20 cellular contexts compared by ENCODE assay signal in genomic region chr10:12644380-12645144, GRCh38.
DNase-seq lines count a peak whose midpoint lies in the region; ATAC-seq, FAIRE-seq and TF ChIP-seq lines count a peak whose summit lies in the region.
"Had no signal": no experiment of that assay in that cellular context is flagged by ENCODE, and none has a peak within 500 bp of the region (broad histone marks: within the 10 kb centered on the region; RNA-seq: fewer than 3 reads in every experiment).

No MANE protein-coding gene starts in this region.

- in situ Hi-C loops in ACHN (cut with HindIII; ENCODE audit: low pct_ligation_motif_present, low pct_unique_long_range_greater_than_20kb, low sequenced_read_pairs) (no loop called here), GM12878 (cut with MboI) (no loop called here)

- RAD21 ChIA-PET in GM12878 (lab: Charles Lee; ENCODE audit: unreplicated experiment) = interaction anchor here (1.0 to 1.4 kb wide), 4 partner anchors 13 to 449 kb away, joined by 3 read pairs; partner anchors contain the start of gene NUDT5

- no peaks in the 10 kb centered on the region for H4K20me1 ChIP-seq in GM12878 (ENCODE audit: control insufficient read depth, insufficient read depth)
- H4K20me1 ChIP-seq: BLaER1 had no signal

- H2AFZ ChIP-seq in GM12878 (ENCODE audit: control insufficient read depth, low read depth, low read length) = no peak overlapping the region

- no TSS peak for BruUV-seq in GM12878 (replicated peaks; lab: Mats Ljungman, UMichigan)

- TF ChIP-seq EP300 in GM12878 (IDR thresholded peaks at IDR 0.05; ENCODE audit: borderline replicate concordance in 1 of 2, control insufficient read depth in 1 of 2, low read depth in 2 of 2, low read length in 2 of 2) = no peak

- no peaks in the 10 kb centered on the region for H3K36me3 ChIP-seq in GM12878 (ENCODE audit: control insufficient read depth in 2 of 2, insufficient read depth in 2 of 2, low read length in 1 of 2)
- H3K36me3 ChIP-seq: BLaER1, heart right ventricle had no signal

- H3K79me2 ChIP-seq in GM12878 (ENCODE audit: control insufficient read depth, insufficient read depth, low read length) = no peaks in the 10 kb centered on the region

- CTCF ChIA-PET in GM12878 (lab: Yijun Ruan, JAX) = interaction anchor here (0.6 to 5.4 kb wide), 7 partner anchors 10 to 258 kb away, joined by 3 to 30 read pairs (median 5); no protein-coding TSS in a partner anchor

- POLR2A ChIA-PET in GM12878 (lab: Charles Lee) = interaction anchor here (0.8 kb wide), 1 partner anchor 11 kb away, joined by 4 read pairs; no protein-coding TSS in a partner anchor

- WGBS in GM12878 (ENCODE audit: insufficient coverage, insufficient replicate concordance, low lambda C conversion rate, missing lambda C conversion rate) = 62% methylated on average over 4 of the region's 4 CpGs

- H3K9ac ChIP-seq in GM12878 (ENCODE audit: control insufficient read depth, insufficient read depth, low read length) = no peak overlapping the region
- H3K9ac ChIP-seq: BLaER1 had no signal

- TF ChIP-seq RAD21 in GM12878 (IDR thresholded peaks at IDR 0.05; ENCODE audit: insufficient read depth, low read depth, low read length) = no peak

- intact Hi-C loops in GM12878 (cut with micrococcal nuclease; ENCODE audit: unreplicated experiment) = no loop called here

- no peaks in the 10 kb centered on the region for H3K4me1 ChIP-seq in GM12878 (ENCODE audit: control insufficient read depth, insufficient read depth, low read length)
- H3K4me1 ChIP-seq: heart right ventricle had no signal

- peak; percentile 41 for FAIRE-seq in GM12878 (lab: Jason Lieb, UNC)
- FAIRE-seq: HTR-8/SVneo, urothelium cell line had no signal

- no peak for TF ChIP-seq CTCF in GM12865 (IDR thresholded peaks at IDR 0.05; ENCODE audit: insufficient read depth, low read depth, low read length, missing control alignments)
- TF ChIP-seq CTCF in GM12878 (IDR thresholded peaks at IDR 0.05 in 2 of 3, conservative IDR thresholded peaks at IDR 0.05 in 1 of 3; ENCODE audit: control insufficient read depth in 2 of 3, extremely low read depth in 1 of 3, insufficient read depth in 1 of 3, low read depth in 3 of 3, low read length in 3 of 3) = no peak

- H3K4me3 ChIP-seq in GM12865 (ENCODE audit: low read depth, low read length) (no peak overlapping the region), GM12878 (no peak overlapping the region)
- H3K4me3 ChIP-seq: BLaER1, heart right ventricle had no signal

- H3K9me3 ChIP-seq in GM12878 (replicated peaks; ENCODE audit: control insufficient read depth, insufficient read depth, low read length) = no peaks in the 10 kb centered on the region
- H3K9me3 ChIP-seq: BLaER1, heart right ventricle had no signal

- TF ChIP-seq POLR2A in GM12878 (IDR thresholded peaks at IDR 0.05; ENCODE audit: low read depth, low read length) = no peak

- no peaks in the 10 kb centered on the region for H3K27me3 ChIP-seq in GM12878 (replicated peaks in 1 of 2; ENCODE audit: control insufficient read depth in 2 of 2, insufficient read depth in 2 of 2, low read length in 1 of 2)
- H3K27me3 ChIP-seq: BLaER1 had no signal

- peak; percentile 13 for DNase-seq in ACHN
- DNase-seq in GM12865 (ENCODE audit: low read depth) = peak; percentile 35
- DNase-seq in GM12878 (ENCODE audit: low read depth, low spot score) = no peak
- DNase-seq in NCI-H2107 (lab: John Stamatoyannopoulos, UW) = no peak
- no peak for DNase-seq in GDM1 (lab: John Stamatoyannopoulos, UW)
- DNase-seq: activated B cell treated with CpG ODN at 0.5 μM for 24 hours; aorta; dermis blood vessel endothelial cell; DMS 273 treated with DMSO at 0.1 percent for 48 hours; heart right ventricle; HFFc6; NK-92 treated with Interleukin-12 subunit alpha and Interleukin-12 subunit beta, amount 100 ng/mL, for 24 hours; stimulated activated naive CD4-positive, alpha-beta T cell treated with Interleukin-2 at 50 U/mL for 16 hours had no signal

- no peak overlapping the region for H3K4me2 ChIP-seq in GM12878 (ENCODE audit: control insufficient read depth, insufficient read depth)
- H3K4me2 ChIP-seq: BLaER1 had no signal

- no peak overlapping the region for H3K27ac ChIP-seq in GM12878 (ENCODE audit: control insufficient read depth, insufficient read depth)
- H3K27ac ChIP-seq: BLaER1, heart right ventricle, RWPE1 had no signal

- ATAC-seq in HG03095 (IDR thresholded peaks at IDR 0.05; ENCODE audit: unreplicated experiment) (peak; percentile 52), GM12878 (peak; percentile 61), GM19324 (IDR thresholded peaks at IDR 0.05; ENCODE audit: low FRiP score, unreplicated experiment) (no peak), GM19328 (IDR thresholded peaks at IDR 0.05; ENCODE audit: unreplicated experiment) (no peak)
- ATAC-seq: heart right ventricle had no signal

- SMC1A ChIA-PET in GM12878 (lab: Charles Lee; ENCODE audit: uncharacterized antibody, unreplicated experiment) = interaction anchor here (0.7 to 3.6 kb wide), 5 partner anchors 9 to 104 kb away, joined by 3 to 21 read pairs (median 3); no protein-coding TSS in a partner anchor

TF ChIP-seq in GM12878, 131 proteins besides CTCF, POLR2A, EP300 and RAD21:
- TF ChIP-seq JUNB (IDR thresholded peaks at IDR 0.05) = peak; percentile 53
- TF ChIP-seq EED (IDR thresholded peaks at IDR 0.05; ENCODE audit: low read depth) = peak; percentile 50; the same call in 1 of the 2 replicates
- TF ChIP-seq ATF2 (IDR thresholded peaks at IDR 0.05; ENCODE audit: low read length) = peak; percentile 23; the same call in 1 of the 2 replicates
- no peak for TF ChIP-seq NRF1 (conservative IDR thresholded peaks at IDR 0.05; ENCODE audit: low read depth, low read length)
- peak; percentile 59; the same call in 1 of the 2 replicates for TF ChIP-seq ZNF384 (IDR thresholded peaks at IDR 0.05; ENCODE audit: borderline replicate concordance, low read depth, low read length)
- no peak for TF ChIP-seq BCL3 (IDR thresholded peaks at IDR 0.05; ENCODE audit: borderline replicate concordance, insufficient read depth, low read depth, low read length, poor library complexity, severe bottlenecking)
- peak; percentile 64; the same call in 1 of the 2 replicates for TF ChIP-seq NFIC (IDR thresholded peaks at IDR 0.05; ENCODE audit: low read depth, low read length)
- no peak for TF ChIP-seq ZNF217 (IDR thresholded peaks at IDR 0.05)
- no peak for TF ChIP-seq HDGF (IDR thresholded peaks at IDR 0.05)
- TF ChIP-seq RUNX3 (IDR thresholded peaks at IDR 0.05; ENCODE audit: low read length) = peak; percentile 46

Comparison
In these comparisons a context has a peak if more than half of its experiments do, and no peak if none do; other contexts are left out.
1. DNase-seq: peak in ACHN (single experiment) and GM12865 (single experiment); none in GM12878 (single experiment), NCI-H2107 (single experiment) and GDM1 (single experiment).
2. ATAC-seq: peak in HG03095 (single experiment) and GM12878 (single experiment); none in GM19324 (single experiment) and GM19328 (single experiment).